Comparison of ENCODE assay signal across 1 cellular context in the genomic region with DNA sequence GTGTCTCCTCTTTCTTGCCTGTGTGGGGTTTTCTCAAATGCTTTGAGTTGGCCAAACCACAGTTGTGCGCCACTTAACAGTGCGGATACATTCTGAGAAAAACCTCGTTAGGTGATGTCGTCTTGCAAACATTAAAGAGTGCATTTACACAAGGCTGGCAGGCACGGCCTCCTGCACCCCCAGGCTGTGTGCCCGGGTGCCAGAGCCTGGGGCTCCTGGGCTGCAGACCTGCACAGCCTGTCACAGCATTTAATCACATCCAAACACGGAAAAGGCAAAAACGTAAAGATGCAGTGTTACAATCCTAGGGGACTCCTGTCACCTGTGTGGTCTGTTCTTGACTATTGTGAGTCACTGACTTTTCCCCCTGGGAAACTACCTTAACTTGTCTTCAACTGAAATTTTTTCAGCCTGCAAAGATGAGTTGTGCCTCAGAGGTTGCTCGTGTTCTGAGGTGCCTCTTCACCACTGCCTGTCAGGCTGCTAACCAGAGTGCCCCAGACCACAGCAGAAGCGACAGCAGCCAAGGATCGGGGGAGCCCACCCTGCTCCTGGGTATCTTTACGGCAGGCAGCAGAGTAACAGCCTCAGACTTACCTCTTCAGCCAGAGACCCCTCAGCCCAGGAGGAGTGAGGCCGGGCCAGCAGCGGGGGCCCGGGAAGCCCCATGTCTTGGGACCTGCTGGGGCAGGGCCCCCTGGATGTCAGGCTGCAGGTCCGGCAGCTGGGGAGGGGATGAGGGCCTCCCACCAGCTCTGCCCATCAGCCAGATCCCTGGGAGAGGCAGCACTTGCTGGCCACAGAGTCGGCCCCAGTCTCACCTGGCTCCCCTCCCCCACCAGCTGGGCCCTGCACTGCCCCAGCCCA.
A peak's percentile ranks its signal among the peaks of the same experiment; 100 is the strongest.
TF ChIP-seq lines count a peak whose summit lies in the region.

No MANE protein-coding gene starts in this region.

TF ChIP-seq in GM12878, 131 proteins besides CTCF, POLR2A, EP300 and RAD21 (continues in another document):
- TF ChIP-seq, protein P1, sequence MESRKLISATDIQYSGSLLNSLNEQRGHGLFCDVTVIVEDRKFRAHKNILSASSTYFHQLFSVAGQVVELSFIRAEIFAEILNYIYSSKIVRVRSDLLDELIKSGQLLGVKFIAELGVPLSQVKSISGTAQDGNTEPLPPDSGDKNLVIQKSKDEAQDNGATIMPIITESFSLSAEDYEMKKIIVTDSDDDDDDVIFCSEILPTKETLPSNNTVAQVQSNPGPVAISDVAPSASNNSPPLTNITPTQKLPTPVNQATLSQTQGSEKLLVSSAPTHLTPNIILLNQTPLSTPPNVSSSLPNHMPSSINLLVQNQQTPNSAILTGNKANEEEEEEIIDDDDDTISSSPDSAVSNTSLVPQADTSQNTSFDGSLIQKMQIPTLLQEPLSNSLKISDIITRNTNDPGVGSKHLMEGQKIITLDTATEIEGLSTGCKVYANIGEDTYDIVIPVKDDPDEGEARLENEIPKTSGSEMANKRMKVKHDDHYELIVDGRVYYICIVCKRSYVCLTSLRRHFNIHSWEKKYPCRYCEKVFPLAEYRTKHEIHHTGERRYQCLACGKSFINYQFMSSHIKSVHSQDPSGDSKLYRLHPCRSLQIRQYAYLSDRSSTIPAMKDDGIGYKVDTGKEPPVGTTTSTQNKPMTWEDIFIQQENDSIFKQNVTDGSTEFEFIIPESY (IDR thresholded peaks at IDR 0.05), result 0 out of 2 replicates have a peak, but pooled peaks have one; percentile 26
- peak; percentile 66 for TF ChIP-seq ATF7 (IDR thresholded peaks at IDR 0.05; ENCODE audit: low read depth)
- TF ChIP-seq, protein P2, sequence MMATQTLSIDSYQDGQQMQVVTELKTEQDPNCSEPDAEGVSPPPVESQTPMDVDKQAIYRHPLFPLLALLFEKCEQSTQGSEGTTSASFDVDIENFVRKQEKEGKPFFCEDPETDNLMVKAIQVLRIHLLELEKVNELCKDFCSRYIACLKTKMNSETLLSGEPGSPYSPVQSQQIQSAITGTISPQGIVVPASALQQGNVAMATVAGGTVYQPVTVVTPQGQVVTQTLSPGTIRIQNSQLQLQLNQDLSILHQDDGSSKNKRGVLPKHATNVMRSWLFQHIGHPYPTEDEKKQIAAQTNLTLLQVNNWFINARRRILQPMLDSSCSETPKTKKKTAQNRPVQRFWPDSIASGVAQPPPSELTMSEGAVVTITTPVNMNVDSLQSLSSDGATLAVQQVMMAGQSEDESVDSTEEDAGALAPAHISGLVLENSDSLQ (IDR thresholded peaks at IDR 0.05), result peak; percentile 69
- TF ChIP-seq, protein P3, sequence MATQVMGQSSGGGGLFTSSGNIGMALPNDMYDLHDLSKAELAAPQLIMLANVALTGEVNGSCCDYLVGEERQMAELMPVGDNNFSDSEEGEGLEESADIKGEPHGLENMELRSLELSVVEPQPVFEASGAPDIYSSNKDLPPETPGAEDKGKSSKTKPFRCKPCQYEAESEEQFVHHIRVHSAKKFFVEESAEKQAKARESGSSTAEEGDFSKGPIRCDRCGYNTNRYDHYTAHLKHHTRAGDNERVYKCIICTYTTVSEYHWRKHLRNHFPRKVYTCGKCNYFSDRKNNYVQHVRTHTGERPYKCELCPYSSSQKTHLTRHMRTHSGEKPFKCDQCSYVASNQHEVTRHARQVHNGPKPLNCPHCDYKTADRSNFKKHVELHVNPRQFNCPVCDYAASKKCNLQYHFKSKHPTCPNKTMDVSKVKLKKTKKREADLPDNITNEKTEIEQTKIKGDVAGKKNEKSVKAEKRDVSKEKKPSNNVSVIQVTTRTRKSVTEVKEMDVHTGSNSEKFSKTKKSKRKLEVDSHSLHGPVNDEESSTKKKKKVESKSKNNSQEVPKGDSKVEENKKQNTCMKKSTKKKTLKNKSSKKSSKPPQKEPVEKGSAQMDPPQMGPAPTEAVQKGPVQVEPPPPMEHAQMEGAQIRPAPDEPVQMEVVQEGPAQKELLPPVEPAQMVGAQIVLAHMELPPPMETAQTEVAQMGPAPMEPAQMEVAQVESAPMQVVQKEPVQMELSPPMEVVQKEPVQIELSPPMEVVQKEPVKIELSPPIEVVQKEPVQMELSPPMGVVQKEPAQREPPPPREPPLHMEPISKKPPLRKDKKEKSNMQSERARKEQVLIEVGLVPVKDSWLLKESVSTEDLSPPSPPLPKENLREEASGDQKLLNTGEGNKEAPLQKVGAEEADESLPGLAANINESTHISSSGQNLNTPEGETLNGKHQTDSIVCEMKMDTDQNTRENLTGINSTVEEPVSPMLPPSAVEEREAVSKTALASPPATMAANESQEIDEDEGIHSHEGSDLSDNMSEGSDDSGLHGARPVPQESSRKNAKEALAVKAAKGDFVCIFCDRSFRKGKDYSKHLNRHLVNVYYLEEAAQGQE (IDR thresholded peaks at IDR 0.05; ENCODE audit: low read depth, low read length), result no peak
- TF ChIP-seq CHD2 (IDR thresholded peaks at IDR 0.05; ENCODE audit: borderline replicate concordance, low read depth, low read length), result peak; percentile 47; the same call in 1 of the 2 replicates
- TF ChIP-seq, protein P4, sequence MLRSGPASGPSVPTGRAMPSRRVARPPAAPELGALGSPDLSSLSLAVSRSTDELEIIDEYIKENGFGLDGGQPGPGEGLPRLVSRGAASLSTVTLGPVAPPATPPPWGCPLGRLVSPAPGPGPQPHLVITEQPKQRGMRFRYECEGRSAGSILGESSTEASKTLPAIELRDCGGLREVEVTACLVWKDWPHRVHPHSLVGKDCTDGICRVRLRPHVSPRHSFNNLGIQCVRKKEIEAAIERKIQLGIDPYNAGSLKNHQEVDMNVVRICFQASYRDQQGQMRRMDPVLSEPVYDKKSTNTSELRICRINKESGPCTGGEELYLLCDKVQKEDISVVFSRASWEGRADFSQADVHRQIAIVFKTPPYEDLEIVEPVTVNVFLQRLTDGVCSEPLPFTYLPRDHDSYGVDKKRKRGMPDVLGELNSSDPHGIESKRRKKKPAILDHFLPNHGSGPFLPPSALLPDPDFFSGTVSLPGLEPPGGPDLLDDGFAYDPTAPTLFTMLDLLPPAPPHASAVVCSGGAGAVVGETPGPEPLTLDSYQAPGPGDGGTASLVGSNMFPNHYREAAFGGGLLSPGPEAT (IDR thresholded peaks at IDR 0.05; ENCODE audit: low read depth), result peak; percentile 93
- no peak for TF ChIP-seq PAX8 (IDR thresholded peaks at IDR 0.05)
- TF ChIP-seq MXI1 (IDR thresholded peaks at IDR 0.05; ENCODE audit: low read depth, low read length), result peak; percentile 30; the same call in 1 of the 2 replicates
- TF ChIP-seq, protein P5, sequence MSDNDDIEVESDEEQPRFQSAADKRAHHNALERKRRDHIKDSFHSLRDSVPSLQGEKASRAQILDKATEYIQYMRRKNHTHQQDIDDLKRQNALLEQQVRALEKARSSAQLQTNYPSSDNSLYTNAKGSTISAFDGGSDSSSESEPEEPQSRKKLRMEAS (IDR thresholded peaks at IDR 0.05; ENCODE audit: low read depth, low read length), result no peak
- no peak for TF ChIP-seq SPI1 (IDR thresholded peaks at IDR 0.05; ENCODE audit: borderline replicate concordance, insufficient read depth, low read depth, low read length)
- TF ChIP-seq ZNF24 (IDR thresholded peaks at IDR 0.05), result no peak
- peak; percentile 65 for TF ChIP-seq GATAD2B (conservative IDR thresholded peaks at IDR 0.05; ENCODE audit: low read depth)
- TF ChIP-seq IKZF2 (IDR thresholded peaks at IDR 0.05), result peak; percentile 77 to 81; a peak in 3 of 4 replicates
- TF ChIP-seq POLR2AphosphoS2 (IDR thresholded peaks at IDR 0.05; ENCODE audit: low read depth, low read length), result peak; percentile 30; the same call in 1 of the 2 replicates
- TF ChIP-seq TAF1 (IDR thresholded peaks at IDR 0.05; ENCODE audit: borderline replicate concordance, low read depth, low read length), result peak; percentile 55; the same call in 1 of the 2 replicates
- TF ChIP-seq FOXK2 (IDR thresholded peaks at IDR 0.05), result no peak
- no peak for TF ChIP-seq RAD51 (IDR thresholded peaks at IDR 0.05)
- no peak for TF ChIP-seq NFXL1 (IDR thresholded peaks at IDR 0.05; ENCODE audit: borderline replicate concordance)
- TF ChIP-seq TCF12 (IDR thresholded peaks at IDR 0.05; ENCODE audit: low read depth, low read length), result peak; percentile 10; the same call in 1 of the 2 replicates
- TF ChIP-seq, protein P6, sequence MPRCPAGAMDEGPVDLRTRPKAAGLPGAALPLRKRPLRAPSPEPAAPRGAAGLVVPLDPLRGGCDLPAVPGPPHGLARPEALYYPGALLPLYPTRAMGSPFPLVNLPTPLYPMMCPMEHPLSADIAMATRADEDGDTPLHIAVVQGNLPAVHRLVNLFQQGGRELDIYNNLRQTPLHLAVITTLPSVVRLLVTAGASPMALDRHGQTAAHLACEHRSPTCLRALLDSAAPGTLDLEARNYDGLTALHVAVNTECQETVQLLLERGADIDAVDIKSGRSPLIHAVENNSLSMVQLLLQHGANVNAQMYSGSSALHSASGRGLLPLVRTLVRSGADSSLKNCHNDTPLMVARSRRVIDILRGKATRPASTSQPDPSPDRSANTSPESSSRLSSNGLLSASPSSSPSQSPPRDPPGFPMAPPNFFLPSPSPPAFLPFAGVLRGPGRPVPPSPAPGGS (IDR thresholded peaks at IDR 0.05; ENCODE audit: borderline replicate concordance, insufficient read depth, low read depth, low read length, poor library complexity, severe bottlenecking), result peak; percentile 13
- TF ChIP-seq, protein P7, sequence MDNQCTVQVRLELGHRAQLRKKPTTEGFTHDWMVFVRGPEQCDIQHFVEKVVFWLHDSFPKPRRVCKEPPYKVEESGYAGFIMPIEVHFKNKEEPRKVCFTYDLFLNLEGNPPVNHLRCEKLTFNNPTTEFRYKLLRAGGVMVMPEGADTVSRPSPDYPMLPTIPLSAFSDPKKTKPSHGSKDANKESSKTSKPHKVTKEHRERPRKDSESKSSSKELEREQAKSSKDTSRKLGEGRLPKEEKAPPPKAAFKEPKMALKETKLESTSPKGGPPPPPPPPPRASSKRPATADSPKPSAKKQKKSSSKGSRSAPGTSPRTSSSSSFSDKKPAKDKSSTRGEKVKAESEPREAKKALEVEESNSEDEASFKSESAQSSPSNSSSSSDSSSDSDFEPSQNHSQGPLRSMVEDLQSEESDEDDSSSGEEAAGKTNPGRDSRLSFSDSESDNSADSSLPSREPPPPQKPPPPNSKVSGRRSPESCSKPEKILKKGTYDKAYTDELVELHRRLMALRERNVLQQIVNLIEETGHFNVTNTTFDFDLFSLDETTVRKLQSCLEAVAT (IDR thresholded peaks at IDR 0.05), result peak; percentile 72; the same call in 1 of the 2 replicates
- TF ChIP-seq STAT3 (IDR thresholded peaks at IDR 0.05; ENCODE audit: low read depth, low read length), result no peak
- TF ChIP-seq BMI1 (IDR thresholded peaks at IDR 0.05; ENCODE audit: borderline replicate concordance), result no peak; the same call in 1 of the 2 replicates
- TF ChIP-seq RB1 (IDR thresholded peaks at IDR 0.05; ENCODE audit: borderline replicate concordance), result no peak
- TF ChIP-seq SMAD5 (IDR thresholded peaks at IDR 0.05; ENCODE audit: low read depth), result no peak; the same call in 1 of the 2 replicates
- TF ChIP-seq SP1 (IDR thresholded peaks at IDR 0.05; ENCODE audit: low read depth, low read length), result no peak
- TF ChIP-seq MEF2A (IDR thresholded peaks at IDR 0.05; ENCODE audit: insufficient read depth, low read depth, low read length), result no peak
- no peak for TF ChIP-seq SIN3A (IDR thresholded peaks at IDR 0.05; ENCODE audit: low read depth, low read length)
- TF ChIP-seq, protein P8, sequence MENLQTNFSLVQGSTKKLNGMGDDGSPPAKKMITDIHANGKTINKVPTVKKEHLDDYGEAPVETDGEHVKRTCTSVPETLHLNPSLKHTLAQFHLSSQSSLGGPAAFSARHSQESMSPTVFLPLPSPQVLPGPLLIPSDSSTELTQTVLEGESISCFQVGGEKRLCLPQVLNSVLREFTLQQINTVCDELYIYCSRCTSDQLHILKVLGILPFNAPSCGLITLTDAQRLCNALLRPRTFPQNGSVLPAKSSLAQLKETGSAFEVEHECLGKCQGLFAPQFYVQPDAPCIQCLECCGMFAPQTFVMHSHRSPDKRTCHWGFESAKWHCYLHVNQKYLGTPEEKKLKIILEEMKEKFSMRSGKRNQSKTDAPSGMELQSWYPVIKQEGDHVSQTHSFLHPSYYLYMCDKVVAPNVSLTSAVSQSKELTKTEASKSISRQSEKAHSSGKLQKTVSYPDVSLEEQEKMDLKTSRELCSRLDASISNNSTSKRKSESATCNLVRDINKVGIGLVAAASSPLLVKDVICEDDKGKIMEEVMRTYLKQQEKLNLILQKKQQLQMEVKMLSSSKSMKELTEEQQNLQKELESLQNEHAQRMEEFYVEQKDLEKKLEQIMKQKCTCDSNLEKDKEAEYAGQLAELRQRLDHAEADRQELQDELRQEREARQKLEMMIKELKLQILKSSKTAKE (IDR thresholded peaks at IDR 0.05; ENCODE audit: low read depth, poor library complexity, severe bottlenecking), result peak; percentile 31
- TF ChIP-seq WRNIP1 (IDR thresholded peaks at IDR 0.05; ENCODE audit: borderline replicate concordance, low read depth, low read length), result no peak
- peak; percentile 58 for TF ChIP-seq JUNB (IDR thresholded peaks at IDR 0.05)
- TF ChIP-seq, protein P9, sequence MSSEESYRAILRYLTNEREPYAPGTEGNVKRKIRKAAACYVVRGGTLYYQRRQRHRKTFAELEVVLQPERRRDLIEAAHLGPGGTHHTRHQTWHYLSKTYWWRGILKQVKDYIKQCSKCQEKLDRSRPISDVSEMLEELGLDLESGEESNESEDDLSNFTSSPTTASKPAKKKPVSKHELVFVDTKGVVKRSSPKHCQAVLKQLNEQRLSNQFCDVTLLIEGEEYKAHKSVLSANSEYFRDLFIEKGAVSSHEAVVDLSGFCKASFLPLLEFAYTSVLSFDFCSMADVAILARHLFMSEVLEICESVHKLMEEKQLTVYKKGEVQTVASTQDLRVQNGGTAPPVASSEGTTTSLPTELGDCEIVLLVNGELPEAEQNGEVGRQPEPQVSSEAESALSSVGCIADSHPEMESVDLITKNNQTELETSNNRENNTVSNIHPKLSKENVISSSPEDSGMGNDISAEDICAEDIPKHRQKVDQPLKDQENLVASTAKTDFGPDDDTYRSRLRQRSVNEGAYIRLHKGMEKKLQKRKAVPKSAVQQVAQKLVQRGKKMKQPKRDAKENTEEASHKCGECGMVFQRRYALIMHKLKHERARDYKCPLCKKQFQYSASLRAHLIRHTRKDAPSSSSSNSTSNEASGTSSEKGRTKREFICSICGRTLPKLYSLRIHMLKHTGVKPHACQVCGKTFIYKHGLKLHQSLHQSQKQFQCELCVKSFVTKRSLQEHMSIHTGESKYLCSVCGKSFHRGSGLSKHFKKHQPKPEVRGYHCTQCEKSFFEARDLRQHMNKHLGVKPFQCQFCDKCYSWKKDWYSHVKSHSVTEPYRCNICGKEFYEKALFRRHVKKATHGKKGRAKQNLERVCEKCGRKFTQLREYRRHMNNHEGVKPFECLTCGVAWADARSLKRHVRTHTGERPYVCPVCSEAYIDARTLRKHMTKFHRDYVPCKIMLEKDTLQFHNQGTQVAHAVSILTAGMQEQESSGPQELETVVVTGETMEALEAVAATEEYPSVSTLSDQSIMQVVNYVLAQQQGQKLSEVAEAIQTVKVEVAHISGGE (CRISPR knock-in tag; IDR thresholded peaks at IDR 0.05), result no peak
- peak; percentile 76 for TF ChIP-seq NBN (IDR thresholded peaks at IDR 0.05)
- TF ChIP-seq, protein P10, sequence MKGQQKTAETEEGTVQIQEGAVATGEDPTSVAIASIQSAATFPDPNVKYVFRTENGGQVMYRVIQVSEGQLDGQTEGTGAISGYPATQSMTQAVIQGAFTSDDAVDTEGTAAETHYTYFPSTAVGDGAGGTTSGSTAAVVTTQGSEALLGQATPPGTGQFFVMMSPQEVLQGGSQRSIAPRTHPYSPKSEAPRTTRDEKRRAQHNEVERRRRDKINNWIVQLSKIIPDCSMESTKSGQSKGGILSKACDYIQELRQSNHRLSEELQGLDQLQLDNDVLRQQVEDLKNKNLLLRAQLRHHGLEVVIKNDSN (IDR thresholded peaks at IDR 0.05; ENCODE audit: borderline replicate concordance, extremely low read length, insufficient read depth, low read depth, low read length), result no peak
- TF ChIP-seq EED (IDR thresholded peaks at IDR 0.05; ENCODE audit: low read depth), result 0 out of 2 replicates have a peak, but pooled peaks have one; percentile 43
- no peak for TF ChIP-seq MTA3 (IDR thresholded peaks at IDR 0.05; ENCODE audit: borderline replicate concordance, low read length)
- no peak for TF ChIP-seq SUZ12 (IDR thresholded peaks at IDR 0.05; ENCODE audit: unreplicated experiment)
- no peak for TF ChIP-seq FOXM1 (IDR thresholded peaks at IDR 0.05; ENCODE audit: low read depth, low read length)
